In the genomic region with DNA sequence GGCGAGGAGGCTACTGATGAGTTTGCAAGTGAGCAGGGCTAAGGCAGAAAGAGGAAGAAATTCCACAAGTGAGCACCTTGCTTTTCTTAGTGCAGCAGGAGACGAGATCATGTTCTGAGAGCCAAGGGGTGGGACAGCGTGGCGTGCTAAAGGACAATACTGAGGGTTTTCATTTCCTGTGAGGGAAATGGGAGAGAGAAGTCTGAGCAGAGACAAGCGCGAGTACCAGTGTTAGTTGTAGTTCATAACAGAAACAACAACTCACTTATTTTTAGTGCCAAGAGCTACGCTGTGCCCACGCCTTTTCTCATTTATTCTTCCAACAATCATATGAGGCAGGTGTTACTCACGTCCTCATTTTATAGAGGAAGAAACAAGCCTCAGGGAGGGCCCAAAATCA, we compare ENCODE assay signal across 26 cellular contexts. TPM values are rescaled to one million over a fixed set of nuclear protein-coding genes. Genes with fewer than 3 reads are reported as not detected.
"Had no signal": no experiment of that assay in that cellular context is flagged by ENCODE, and none has a peak within 500 bp of the region (broad histone marks: within the 10 kb centered on the region; RNA-seq: fewer than 3 reads in every experiment).

No MANE protein-coding gene starts in this region.

- H3K4me3 ChIP-seq: coronary artery, gastrocnemius medialis, heart left ventricle, tibial nerve had no signal

- H3K4me3 Mint-ChIP-seq: activated naive CD8-positive, alpha-beta T cell treated with anti-CD3 and anti-CD28 coated beads, Interleukin-2, amount 50 U/mL, for 24 hours; brain; memory B cell; naive B cell; neural crest cell had no signal

- H3K27me3 ChIP-seq: tibial nerve had no signal

- ATAC-seq: activated naive CD8-positive, alpha-beta T cell treated with anti-CD3 and anti-CD28 coated beads, Interleukin-2, amount 50 U/mL, for 24 hours; gastrocnemius medialis; heart left ventricle; left ventricle myocardium superior had no signal

- H3K4me1 ChIP-seq: gastrocnemius medialis had no signal

- H3K36me3 ChIP-seq: gastrocnemius medialis, heart left ventricle, tibial nerve, WERI-Rb-1 had no signal

- H3K9me3 ChIP-seq: gastrocnemius medialis, tibial nerve had no signal

- H3K36me3 Mint-ChIP-seq: brain had no signal

- FAIRE-seq: endometrium, urothelium cell line had no signal

- H3K27ac ChIP-seq: coronary artery, gastrocnemius medialis, heart left ventricle, tibial nerve, WERI-Rb-1 had no signal

- DNase-seq: activated CD4-positive, alpha-beta T cell treated with anti-CD3 and anti-CD28 coated beads for 1 hour; activated CD4-positive, alpha-beta T cell treated with anti-CD3 and anti-CD28 coated beads, Interleukin-2, amount 50 U/mL, for 4 hours; activated naive CD4-positive, alpha-beta T cell treated with Interleukin-2 at 50 U/mL for 16 hours; activated naive CD8-positive, alpha-beta T cell treated with anti-CD3 and anti-CD28 coated beads, Interleukin-2, amount 50 U/mL, for 24 hours; activated T-cell treated with anti-CD3 and anti-CD28 coated beads, Interleukin-2, amount 50 U/mL, for 1 hour; anterior cingulate cortex; gastrocnemius medialis; heart left ventricle; left ventricle myocardium superior; naive B cell; stimulated activated naive CD4-positive, alpha-beta T cell; WERI-Rb-1 had no signal

- H3K27ac Mint-ChIP-seq: activated naive CD8-positive, alpha-beta T cell treated with anti-CD3 and anti-CD28 coated beads, Interleukin-2, amount 50 U/mL, for 24 hours; activated T-helper 2 cell treated with anti-CD3 and anti-CD28 coated beads, Interferon-gamma antibody, Interleukin-2, Interleukin-4, amounts not matched to agents 10 μg/mL and 5 μg/mL and 100 μg/mL, durations not matched to agents 14 hours and 24 hours and 36 hours; brain; memory B cell; naive B cell; progenitor cell of endocrine pancreas had no signal

RNA-seq across cellular contexts. Expression of gene SPACA3, which starts 2.3 kb away (rescaled TPM):
- total RNA-seq: activated T-helper 2 cell treated with anti-CD3 and anti-CD28 coated beads, Interferon-gamma antibody, Interleukin-2, Interleukin-4, amounts not matched to agents 10 μg/mL and 5 μg/mL and 100 μg/mL, durations not matched to agents 14 hours and 24 hours and 36 hours; gastrocnemius medialis; heart left ventricle; kidney epithelial cell; left ventricle myocardium superior; mononuclear cell; neural crest cell; omental fat pad; progenitor cell of endocrine pancreas; subcutaneous adipose tissue; T-helper 2 cell treated with Interferon-gamma antibody and Interleukin-4, amounts not matched to agents 100 ng/mL and 5 ng/mL, for 36 hours; tibial nerve had no signal
